Comparison of ENCODE assay signal across 21 cellular contexts in genomic region chr3:25348996-25349576, GRCh38.
"Had no signal": no experiment of that assay in that cellular context is flagged by ENCODE, and none has a peak within 500 bp of the region (broad histone marks: within the 10 kb centered on the region; RNA-seq: fewer than 3 reads in every experiment).

No MANE protein-coding gene starts in this region.

- H3K36me3 ChIP-seq: gastrocnemius medialis, ovary, spleen, thoracic aorta, tibial nerve, upper lobe of left lung, uterus had no signal

- DNase-seq: cerebellar nuclear complex; dorsolateral prefrontal cortex; effector CD4-positive, alpha-beta T cell; foreskin fibroblast; gastrocnemius medialis; head of caudate nucleus; left cardiac atrium; natural killer cell; occipital lobe; ovary; psoas muscle; right cardiac atrium; spleen; stimulated activated naive B cell treated with anti-CD40 and anti-IgM and Interleukin-4, amounts not matched to agents 10 μg/mL and 1 μg/mL and 100 μg/mL, for 72 hours; upper lobe of left lung; uterus had no signal

- H3K4me1 ChIP-seq: gastrocnemius medialis, psoas muscle, spleen, tibial nerve, upper lobe of left lung, uterus had no signal

- H3K27me3 Mint-ChIP-seq: stimulated activated naive B cell treated with anti-CD40 and anti-IgM and Interleukin-4, amounts not matched to agents 10 μg/mL and 1 μg/mL and 100 μg/mL, for 72 hours; stimulated activated naive CD8-positive, alpha-beta T cell treated with anti-CD3 and anti-CD28 coated beads, Interleukin-15, Interleukin-2, amounts not matched to agents 100 ng/mL and 50 ng/mL, for 24 hours had no signal

- H3K4me1 Mint-ChIP-seq: natural killer cell; stimulated activated naive B cell treated with anti-CD40 and anti-IgM and Interleukin-4, amounts not matched to agents 10 μg/mL and 1 μg/mL and 100 μg/mL, for 72 hours had no signal

- H3K36me3 Mint-ChIP-seq: natural killer cell; stimulated activated naive B cell treated with anti-CD40 and anti-IgM and Interleukin-4, amounts not matched to agents 10 μg/mL and 1 μg/mL and 100 μg/mL, for 72 hours had no signal

- ATAC-seq: gastrocnemius medialis; left cardiac atrium; natural killer cell; psoas muscle; stimulated activated naive B cell treated with anti-CD40 and anti-IgM and Interleukin-4, amounts not matched to agents 10 μg/mL and 1 μg/mL and 100 μg/mL, for 72 hours had no signal

- H3K27ac ChIP-seq: dorsolateral prefrontal cortex, gastrocnemius medialis, hepatocyte, ovary, psoas muscle, skin epidermis, spleen, thoracic aorta, tibial nerve, upper lobe of left lung, uterus had no signal

- H3K27ac Mint-ChIP-seq: natural killer cell; stimulated activated naive B cell treated with anti-CD40 and anti-IgM and Interleukin-4, amounts not matched to agents 10 μg/mL and 1 μg/mL and 100 μg/mL, for 72 hours; stimulated activated naive CD8-positive, alpha-beta T cell treated with anti-CD3 and anti-CD28 coated beads, Interleukin-15, Interleukin-2, amounts not matched to agents 100 ng/mL and 50 ng/mL, for 24 hours had no signal

- H3K27me3 ChIP-seq: dorsolateral prefrontal cortex, gastrocnemius medialis, hepatocyte, ovary, spleen, tibial nerve, upper lobe of left lung, uterus had no signal

- H3K4me3 Mint-ChIP-seq: natural killer cell; stimulated activated naive B cell treated with anti-CD40 and anti-IgM and Interleukin-4, amounts not matched to agents 10 μg/mL and 1 μg/mL and 100 μg/mL, for 72 hours; stimulated activated naive CD8-positive, alpha-beta T cell treated with anti-CD3 and anti-CD28 coated beads, Interleukin-15, Interleukin-2, amounts not matched to agents 100 ng/mL and 50 ng/mL, for 24 hours had no signal

- H3K9me3 ChIP-seq: gastrocnemius medialis, ovary, psoas muscle, spleen, thoracic aorta, tibial nerve, upper lobe of left lung, uterus had no signal

- H3K9me3 Mint-ChIP-seq: natural killer cell had no signal

- H3K4me3 ChIP-seq: dorsolateral prefrontal cortex, gastrocnemius medialis, hepatocyte, ovary, psoas muscle, skin epidermis, spleen, thoracic aorta, tibial nerve, upper lobe of left lung, uterus had no signal
